10 cellular contexts compared by ENCODE assay signal in genomic region chr1:234927312-234927967, GRCh38.
DNase-seq lines count a peak whose midpoint lies in the region; ATAC-seq and TF ChIP-seq lines count a peak whose summit lies in the region.
"Had no signal": no experiment of that assay in that cellular context is flagged by ENCODE, and none has a peak within 500 bp of the region (broad histone marks: within the 10 kb centered on the region; RNA-seq: fewer than 3 reads in every experiment).

No MANE protein-coding gene starts in this region.

- peak overlapping the region in 1 of 2 donors; percentile 66 for H3K27ac ChIP-seq in left lung

- peaks cover 55% of the 10 kb centered on the region for H3K4me1 Mint-ChIP-seq in T-helper 2 cell treated with Interferon-gamma antibody and Interleukin-4, amounts not matched to agents 5 μg/mL and 100 μg/mL, for 36 hours (ENCODE audit: low read depth)
- H3K4me1 Mint-ChIP-seq in chondrocyte (ENCODE audit: low read depth): peaks cover 40% of the 10 kb centered on the region
- peaks cover 50% of the 10 kb centered on the region for H3K4me1 Mint-ChIP-seq in stimulated activated memory B cell treated with anti-CD40 and anti-IgM and Interleukin-4, amounts not matched to agents 10 μg/mL and 1 μg/mL and 100 μg/mL, for 72 hours

- no peaks in the 10 kb centered on the region for H3K9me3 ChIP-seq in left lung
- H3K9me3 ChIP-seq: pancreas had no signal

- H3K27me3 ChIP-seq in left lung: no peaks in the 10 kb centered on the region
- H3K27me3 ChIP-seq: pancreas had no signal

- peaks cover 1% of the 10 kb centered on the region for H3K36me3 Mint-ChIP-seq in T-helper 2 cell treated with Interferon-gamma antibody and Interleukin-4, amounts not matched to agents 5 μg/mL and 100 μg/mL, for 36 hours (ENCODE audit: low read depth)
- no peaks in the 10 kb centered on the region for H3K36me3 Mint-ChIP-seq in chondrocyte (ENCODE audit: low read depth)
- no peaks in the 10 kb centered on the region for H3K36me3 Mint-ChIP-seq in stimulated activated memory B cell treated with anti-CD40 and anti-IgM and Interleukin-4, amounts not matched to agents 10 μg/mL and 1 μg/mL and 100 μg/mL, for 72 hours

- no peak for DNase-seq in T-helper 2 cell treated with Interferon-gamma antibody and Interleukin-4, amounts not matched to agents 5 μg/mL and 100 μg/mL, for 36 hours (ENCODE audit: low spot score)
- DNase-seq in T-helper 2 cell (no peak), chondrocyte (ENCODE audit: low spot score) (no peak), left lung (no peak)
- no peak for DNase-seq in stimulated activated CD4-positive, alpha-beta T cell treated with anti-CD3 and anti-CD28 coated beads, Interleukin-4, amount 100 ng/mL, for 1 hour
- DNase-seq: NCI-H2171 treated with DMSO at 0.1 percent for 48 hours had no signal

- H3K9me3 Mint-ChIP-seq in T-helper 2 cell treated with Interferon-gamma antibody and Interleukin-4, amounts not matched to agents 5 μg/mL and 100 μg/mL, for 36 hours: peaks cover 4% of the 10 kb centered on the region
- no peaks in the 10 kb centered on the region for H3K9me3 Mint-ChIP-seq in chondrocyte (ENCODE audit: low read depth)
- H3K9me3 Mint-ChIP-seq in stimulated activated memory B cell treated with anti-CD40 and anti-IgM and Interleukin-4, amounts not matched to agents 10 μg/mL and 1 μg/mL and 100 μg/mL, for 72 hours: peaks cover 3% of the 10 kb centered on the region

- peak overlapping the region; percentile 92 for H3K27ac Mint-ChIP-seq in T-helper 2 cell treated with Interferon-gamma antibody and Interleukin-4, amounts not matched to agents 5 μg/mL and 100 μg/mL, for 36 hours
- peak overlapping the region; percentile 57 for H3K27ac Mint-ChIP-seq in chondrocyte (ENCODE audit: unreplicated experiment)
- peak overlapping the region; percentile 99 for H3K27ac Mint-ChIP-seq in stimulated activated memory B cell treated with anti-CD40 and anti-IgM and Interleukin-4, amounts not matched to agents 10 μg/mL and 1 μg/mL and 100 μg/mL, for 72 hours

- intact Hi-C loops in left lung (cut with DNase I): no loop called here

- H3K4me1 ChIP-seq in left lung: peaks cover 14 to 27% of the 10 kb centered on the region in 2 donors

- ATAC-seq in HG03196 (IDR thresholded peaks at IDR 0.05; ENCODE audit: unreplicated experiment): peak; percentile 2
- peak; percentile 8 for ATAC-seq in stimulated activated memory B cell treated with anti-CD40 and anti-IgM and Interleukin-4, amounts not matched to agents 10 μg/mL and 1 μg/mL and 100 μg/mL, for 72 hours
- no peak for ATAC-seq in HG02870 (IDR thresholded peaks at IDR 0.05; ENCODE audit: unreplicated experiment)
- no peak for ATAC-seq in left lung

- no peaks in the 10 kb centered on the region for H3K36me3 ChIP-seq in left lung
- H3K36me3 ChIP-seq: pancreas had no signal

- TF ChIP-seq CTCF in chondrocyte (IDR thresholded peaks at IDR 0.05) (no peak), left lung (IDR thresholded peaks at IDR 0.05) (no peak)

- H3K4me3 ChIP-seq in left lung: no peak overlapping the region
- H3K4me3 ChIP-seq: pancreas had no signal

- peak overlapping the region; percentile 67 for H3K4me3 Mint-ChIP-seq in T-helper 2 cell treated with Interferon-gamma antibody and Interleukin-4, amounts not matched to agents 5 μg/mL and 100 μg/mL, for 36 hours
- no peak overlapping the region for H3K4me3 Mint-ChIP-seq in chondrocyte (ENCODE audit: unreplicated experiment)
- H3K4me3 Mint-ChIP-seq in stimulated activated memory B cell treated with anti-CD40 and anti-IgM and Interleukin-4, amounts not matched to agents 10 μg/mL and 1 μg/mL and 100 μg/mL, for 72 hours: peak overlapping the region; percentile 73

- no peaks in the 10 kb centered on the region for H3K27me3 Mint-ChIP-seq in T-helper 2 cell treated with Interferon-gamma antibody and Interleukin-4, amounts not matched to agents 5 μg/mL and 100 μg/mL, for 36 hours (ENCODE audit: low read depth)
- no peaks in the 10 kb centered on the region for H3K27me3 Mint-ChIP-seq in chondrocyte (ENCODE audit: low read depth)
- H3K27me3 Mint-ChIP-seq in stimulated activated memory B cell treated with anti-CD40 and anti-IgM and Interleukin-4, amounts not matched to agents 10 μg/mL and 1 μg/mL and 100 μg/mL, for 72 hours: no peaks in the 10 kb centered on the region

Comparison
In these comparisons a context has a peak if more than half of its experiments do, and no peak if none do; other contexts are left out.
1. ATAC-seq: peak in HG03196 (single experiment) and stimulated activated memory B cell treated with anti-CD40 and anti-IgM and Interleukin-4, amounts not matched to agents 10 μg/mL and 1 μg/mL and 100 μg/mL, for 72 hours (single experiment); none in HG02870 (single experiment) and left lung (single experiment).
2. Peak in every context shown above with its lines, with median percentiles within 50 percentile points of each other: H3K27ac Mint-ChIP-seq.